Comparison of ENCODE assay signal across 11 cellular contexts in the genomic region with DNA sequence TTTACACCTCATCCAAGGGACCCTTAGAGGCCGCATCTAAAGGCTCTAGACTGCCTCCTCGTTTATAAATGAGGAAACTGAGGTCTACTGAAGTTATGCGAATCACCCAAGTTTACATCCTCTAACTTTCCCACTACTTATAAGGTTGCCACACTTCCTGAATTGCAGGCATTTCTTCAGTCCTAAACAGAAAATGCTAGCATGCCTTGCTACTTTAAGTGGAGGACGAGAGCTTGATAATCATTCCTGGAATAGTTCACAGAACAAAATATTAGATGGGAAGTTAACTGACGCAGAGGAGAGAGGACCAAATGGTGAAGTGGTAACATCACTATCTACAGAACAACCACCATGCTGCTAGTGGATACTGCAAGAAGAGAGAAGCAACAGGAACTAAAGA.
DNase-seq lines count a peak whose midpoint lies in the region; ATAC-seq and TF ChIP-seq lines count a peak whose summit lies in the region.
"Had no signal": no experiment of that assay in that cellular context is flagged by ENCODE, and none has a peak within 500 bp of the region (broad histone marks: within the 10 kb centered on the region; RNA-seq: fewer than 3 reads in every experiment).

No MANE protein-coding gene starts in this region.

- DNase-seq in ascending aorta (ENCODE audit: low spot score in 2 of 2) (no peak), iris pigment epithelial cell (ENCODE audit: low read depth) (peak; percentile 92), thoracic aorta (ENCODE audit: low spot score) (no peak), omental fat pad (ENCODE audit: low spot score) (no peak), NCI-H345 treated with DMSO at 0.1 percent for 48 hours (lab: John Stamatoyannopoulos, UW; ENCODE audit: unreplicated experiment) (no peak), NCI-H2029 (lab: John Stamatoyannopoulos, UW) (no peak)
- no peak for DNase-seq in activated naive CD4-positive, alpha-beta T cell treated with Interleukin-2 at 50 U/mL for 16 hours
- DNase-seq: activated CD8-positive, alpha-beta T cell treated with anti-CD3 and anti-CD28 coated beads for 36 hours; NCI-H748 treated with DMSO at 0.1 percent for 48 hours; T-helper 1 cell had no signal

- H3K9me3 ChIP-seq in KOPT-K1 (ENCODE audit: insufficient read depth, low read length, poor library complexity, severe bottlenecking) (no peaks in the 10 kb centered on the region), ascending aorta (no peaks in the 10 kb centered on the region), thoracic aorta (no peaks in the 10 kb centered on the region)

- H3K4me3 ChIP-seq in ascending aorta (peak overlapping the region in 1 of 2 donors; percentile 37), thoracic aorta (peak overlapping the region; percentile 59)

- H3K36me3 ChIP-seq in KOPT-K1 (ENCODE audit: insufficient read depth, low read length) (no peaks in the 10 kb centered on the region), ascending aorta (no peaks in the 10 kb centered on the region), thoracic aorta (no peaks in the 10 kb centered on the region)

- H3K4me1 ChIP-seq in ascending aorta (peaks cover 6 to 55% of the 10 kb centered on the region in 2 donors), thoracic aorta (ENCODE audit: control insufficient read depth in 1 of 2, low read depth in 2 of 2) (peaks cover 55 to 71% of the 10 kb centered on the region in 2 donors)

- H3K27me3 ChIP-seq in ascending aorta, result no peaks in the 10 kb centered on the region
- H3K27me3 ChIP-seq in thoracic aorta (replicated peaks; ENCODE audit: insufficient read depth), result no peaks in the 10 kb centered on the region

- TF ChIP-seq CTCF in ascending aorta (IDR thresholded peaks at IDR 0.05) (no peak), thoracic aorta (IDR thresholded peaks at IDR 0.05) (no peak), omental fat pad (IDR thresholded peaks at IDR 0.05) (no peak)

- peak overlapping the region; percentile 57 for H3K27ac ChIP-seq in KOPT-K1 (ENCODE audit: low read depth, low read length, poor library complexity, severe bottlenecking)
- peak overlapping the region; percentile 58 to 77 for H3K27ac ChIP-seq in ascending aorta
- H3K27ac ChIP-seq in thoracic aorta, result peak overlapping the region; percentile 56 to 72

- intact Hi-C loops in ascending aorta (cut with DNase I), result loop anchor here (5.0 kb wide), 2 partner anchors 87 to 98 kb away; partner anchors contain the start of gene GNAQ

- ATAC-seq in thoracic aorta (ENCODE audit: insufficient number of reproducible peaks, low FRiP score, low read depth) (no peak), omental fat pad (ENCODE audit: low FRiP score) (no peak)
- ATAC-seq: activated CD8-positive, alpha-beta T cell treated with anti-CD3 and anti-CD28 coated beads for 36 hours had no signal
